Comparison of ENCODE assay signal across 9 cellular contexts in genomic region chr1:228059536-228060457, GRCh38. TPM values are rescaled to one million over a fixed set of nuclear protein-coding genes. Genes with fewer than 3 reads are reported as not detected.
A peak's percentile ranks its signal among the peaks of the same experiment; 100 is the strongest.
DNase-seq lines count a peak whose midpoint lies in the region; ATAC-seq, FAIRE-seq and TF ChIP-seq lines count a peak whose summit lies in the region.
"Had no signal": no experiment of that assay in that cellular context is flagged by ENCODE, and none has a peak within 500 bp of the region (broad histone marks: within the 10 kb centered on the region; RNA-seq: fewer than 3 reads in every experiment).

No MANE protein-coding gene starts in this region.

- peak; percentile 53 for ATAC-seq in Right ventricle myocardium superior (ENCODE audit: poor library complexity)
- ATAC-seq in sciatic nerve = peak; percentile 16

- H3K4me1 Mint-ChIP-seq in activated T-cell treated with anti-CD3 and anti-CD28 coated beads, Interleukin-2, amount 50 U/mL, for 24 hours (ENCODE audit: low read depth) = peaks cover 7% of the 10 kb centered on the region

- no peak for TF ChIP-seq POLR2A in GM12891 (IDR thresholded peaks at IDR 0.05; ENCODE audit: low read depth, low read length)

- H3K36me3 Mint-ChIP-seq in activated T-cell treated with anti-CD3 and anti-CD28 coated beads, Interleukin-2, amount 50 U/mL, for 24 hours (ENCODE audit: low read depth) = no peaks in the 10 kb centered on the region

- H3K9me3 Mint-ChIP-seq in activated T-cell treated with anti-CD3 and anti-CD28 coated beads, Interleukin-2, amount 50 U/mL, for 24 hours = no peaks in the 10 kb centered on the region

- DNase-seq in GM12891 (ENCODE audit: insufficient read length, low spot score) (peak; percentile 52), NCI-H345 treated with DMSO at 0.1 percent for 48 hours (lab: John Stamatoyannopoulos, UW; ENCODE audit: unreplicated experiment) (peak; percentile 87), Right ventricle myocardium superior (peak; percentile 52), sciatic nerve (ENCODE audit: low spot score) (peak; percentile 61), NK-92 (lab: John Stamatoyannopoulos, UW; ENCODE audit: unreplicated experiment) (no peak), GF-D8 (lab: John Stamatoyannopoulos, UW) (no peak), HTR-8/SVneo (ENCODE audit: insufficient read length, low spot score) (no peak)
- DNase-seq in activated T-cell treated with anti-CD3 and anti-CD28 coated beads, Interleukin-2, amount 50 U/mL, for 24 hours = peak; percentile 75

- H3K27me3 Mint-ChIP-seq in activated T-cell treated with anti-CD3 and anti-CD28 coated beads, Interleukin-2, amount 50 U/mL, for 24 hours = peaks cover 64% of the 10 kb centered on the region

- H3K4me3 Mint-ChIP-seq in activated T-cell treated with anti-CD3 and anti-CD28 coated beads, Interleukin-2, amount 50 U/mL, for 24 hours = peak overlapping the region; percentile 41

- H3K27ac Mint-ChIP-seq in activated T-cell treated with anti-CD3 and anti-CD28 coated beads, Interleukin-2, amount 50 U/mL, for 24 hours = no peak overlapping the region

- intact Hi-C loops in Right ventricle myocardium superior (cut with DNase I) = no loop called here
- intact Hi-C loops in sciatic nerve (cut with DNase I) = no loop called here

- no peak for FAIRE-seq in GM12891 (lab: Jason Lieb, UNC)
- no peak for FAIRE-seq in HTR-8/SVneo (lab: Jason Lieb, UNC)

TF ChIP-seq in GM12891, 5 proteins besides CTCF, POLR2A, EP300 and RAD21:
- TF ChIP-seq PAX5 (IDR thresholded peaks at IDR 0.05; ENCODE audit: insufficient read depth, low read length, severe bottlenecking) = no peak
- TF ChIP-seq TAF1 (IDR thresholded peaks at IDR 0.05; ENCODE audit: low read depth, low read length) = no peak
- TF ChIP-seq SPI1 (IDR thresholded peaks at IDR 0.05; ENCODE audit: low read depth, low read length) = no peak
- TF ChIP-seq POU2F2 (IDR thresholded peaks at IDR 0.05; ENCODE audit: low read depth, low read length) = no peak
- TF ChIP-seq POLR2AphosphoS5 (IDR thresholded peaks at IDR 0.05; ENCODE audit: low read depth, low read length) = no peak

RNA-seq across cellular contexts. Expression of gene ARF1, which starts 22.7 kb away (rescaled TPM):
- polyA plus RNA-seq in GM12891 (2012; ENCODE audit: low read depth, missing spikeins) = 202 TPM
- total RNA-seq in Right ventricle myocardium superior (251 TPM), sciatic nerve (251 TPM)

RNA-seq across cellular contexts. Expression of gene C1orf35, which starts 43.3 kb away (rescaled TPM):
- polyA plus RNA-seq in GM12891 (2012; ENCODE audit: low read depth, missing spikeins) = 12.0 TPM
- total RNA-seq in Right ventricle myocardium superior (7.3 TPM), sciatic nerve (15.8 TPM)

RNA-seq across cellular contexts. Expression of gene MRPL55, which starts 49.3 kb away (rescaled TPM):
- polyA plus RNA-seq in GM12891 (2012; ENCODE audit: low read depth, missing spikeins) = 46.6 TPM
- 65.6 TPM for total RNA-seq in Right ventricle myocardium superior
- total RNA-seq in sciatic nerve = 34.2 TPM

RNA-seq across cellular contexts. Expression of gene WNT3A, which starts 53.0 kb away (rescaled TPM):
- polyA plus RNA-seq in GM12891 (2012; ENCODE audit: low read depth, missing spikeins) = not detected
- total RNA-seq in Right ventricle myocardium superior (not detected), sciatic nerve (not detected)
- total RNA-seq: pulmonary artery endothelial cell had no signal

Comparison
In these comparisons a context has a peak if more than half of its experiments do, and no peak if none do; other contexts are left out.
1. DNase-seq: peak in GM12891 (single experiment), NCI-H345 treated with DMSO at 0.1 percent for 48 hours (single experiment), activated T-cell treated with anti-CD3 and anti-CD28 coated beads, Interleukin-2, amount 50 U/mL, for 24 hours (single experiment), Right ventricle myocardium superior (single experiment) and sciatic nerve (single experiment); none in NK-92 (single experiment), GF-D8 (single experiment) and HTR-8/SVneo (single experiment).